In genomic region chr3:61251174-61251972, GRCh38 we compare ENCODE assay signal across 8 cellular contexts. TPM values are rescaled to one million over a fixed set of nuclear protein-coding genes. Genes with fewer than 3 reads are reported as not detected.
DNase-seq lines count a peak whose midpoint lies in the region; ATAC-seq and TF ChIP-seq lines count a peak whose summit lies in the region.

Gene FHIT (minus strand): TSS chr3:61251452.

- H3K9me2 ChIP-seq in GM23248 (ENCODE audit: insufficient read depth): no peaks in the 10 kb centered on the region
- no peaks in the 10 kb centered on the region for H3K9me2 ChIP-seq in Karpas-422 (replicated peaks; ENCODE audit: insufficient read depth, low read length)

- H3K36me3 ChIP-seq in GM23248 (ENCODE audit: low read depth) (no peaks in the 10 kb centered on the region), Karpas-422 (ENCODE audit: insufficient read depth, low read length) (no peaks in the 10 kb centered on the region)
- no peaks in the 10 kb centered on the region for H3K36me3 ChIP-seq in naive thymus-derived CD4-positive, alpha-beta T cell (ENCODE audit: control insufficient read depth in 2 of 3, insufficient read depth in 3 of 3, low read length in 3 of 3)

- 1 to 2% methylated on average over 38 to 41 of the region's 41 CpGs for WGBS in GM23248 (ENCODE audit: low coverage in 1 of 2, low lambda C conversion rate in 2 of 2, missing lambda C conversion rate in 2 of 2), 2 experiments

- no peaks in the 10 kb centered on the region for H3K79me2 ChIP-seq in GM23248 (ENCODE audit: insufficient read depth)
- no peaks in the 10 kb centered on the region for H3K79me2 ChIP-seq in Karpas-422 (ENCODE audit: low read length)

- H3K9me3 ChIP-seq in GM23248 (ENCODE audit: low read depth): no peaks in the 10 kb centered on the region
- peaks cover 3% of the 10 kb centered on the region for H3K9me3 ChIP-seq in Karpas-422 (ENCODE audit: low read length)
- no peaks in the 10 kb centered on the region for H3K9me3 ChIP-seq in naive thymus-derived CD4-positive, alpha-beta T cell (ENCODE audit: control insufficient read depth in 2 of 3, low read length in 3 of 3)

- peaks cover 8% of the 10 kb centered on the region for H3K27me3 Mint-ChIP-seq in activated T-helper 17 cell treated with anti-CD3 and anti-CD28 coated beads, Interleukin-2, amount 50 U/mL, for 72 hours
- peaks cover 0 to 12% (median 1%) of the 10 kb centered on the region in 5 donors for H3K27me3 Mint-ChIP-seq in naive thymus-derived CD4-positive, alpha-beta T cell
- peaks cover 19% of the 10 kb centered on the region for H3K27me3 Mint-ChIP-seq in stimulated activated memory B cell treated with anti-CD40 and anti-IgM and Interleukin-4, amounts not matched to agents 10 μg/mL and 1 μg/mL and 100 μg/mL, for 72 hours

- in situ Hi-C loops in GM23248 (cut with MboI): no loop called here

- no peaks in the 10 kb centered on the region for H3K27me3 ChIP-seq in GM23248 (replicated peaks; ENCODE audit: insufficient read depth)
- no peaks in the 10 kb centered on the region for H3K27me3 ChIP-seq in Karpas-422 (ENCODE audit: low read length)
- no peaks in the 10 kb centered on the region for H3K27me3 ChIP-seq in naive thymus-derived CD4-positive, alpha-beta T cell (ENCODE audit: control insufficient read depth in 2 of 2, insufficient read depth in 2 of 2, low read length in 2 of 2)

- H3K36me3 Mint-ChIP-seq in activated T-helper 17 cell treated with anti-CD3 and anti-CD28 coated beads, Interleukin-2, amount 50 U/mL, for 72 hours (ENCODE audit: low read depth): peaks cover 11% of the 10 kb centered on the region
- H3K36me3 Mint-ChIP-seq in naive thymus-derived CD4-positive, alpha-beta T cell: peaks cover 0 to 2% (median 0%) of the 10 kb centered on the region in 5 donors
- no peaks in the 10 kb centered on the region for H3K36me3 Mint-ChIP-seq in stimulated activated memory B cell treated with anti-CD40 and anti-IgM and Interleukin-4, amounts not matched to agents 10 μg/mL and 1 μg/mL and 100 μg/mL, for 72 hours

- H3F3A ChIP-seq in GM23248 (ENCODE audit: insufficient read depth): no peaks in the 10 kb centered on the region

- peak; percentile 90 for DNase-seq in EL
- peak; percentile 97 for DNase-seq in GM23248
- DNase-seq in Karpas-422: peak; percentile 54
- DNase-seq in RWPE1 (ENCODE audit: low spot score): peak; percentile 89
- DNase-seq in fibroblast of mammary gland (ENCODE audit: low read depth): peak; percentile 92
- peak; percentile 73 to 89 (median 87) for DNase-seq in naive thymus-derived CD4-positive, alpha-beta T cell

- H4K20me1 ChIP-seq in GM23248 (ENCODE audit: insufficient read depth) (no peaks in the 10 kb centered on the region), Karpas-422 (ENCODE audit: insufficient read depth, low read depth, low read length) (no peaks in the 10 kb centered on the region)

- H2AFZ ChIP-seq in GM23248 (peak within 1 kb of the TSS; percentile 95), Karpas-422 (ENCODE audit: low read length) (no peak within 1 kb of the TSS)

- H3K4me1 ChIP-seq in GM23248 (ENCODE audit: insufficient read depth) (no peaks in the 10 kb centered on the region), Karpas-422 (ENCODE audit: low read length) (no peaks in the 10 kb centered on the region)
- H3K4me1 ChIP-seq in naive thymus-derived CD4-positive, alpha-beta T cell (ENCODE audit: control insufficient read depth in 2 of 2, insufficient read depth in 2 of 2, low read length in 2 of 2): peaks cover 11 to 13% of the 10 kb centered on the region in 2 donors

- H3K27ac ChIP-seq in GM23248: no peak within 1 kb of the TSS
- H3K27ac ChIP-seq in Karpas-422 (ENCODE audit: low read length): no peak within 1 kb of the TSS
- peak within 1 kb of the TSS; percentile 43 for H3K27ac ChIP-seq in RWPE1
- H3K27ac ChIP-seq in naive thymus-derived CD4-positive, alpha-beta T cell (ENCODE audit: low read depth, low read length): peak within 1 kb of the TSS; percentile 80

- H3K4me3 Mint-ChIP-seq in activated T-helper 17 cell treated with anti-CD3 and anti-CD28 coated beads, Interleukin-2, amount 50 U/mL, for 72 hours: peak within 1 kb of the TSS; percentile 98
- peak within 1 kb of the TSS; percentile 83 to 94 (median 92) for H3K4me3 Mint-ChIP-seq in naive thymus-derived CD4-positive, alpha-beta T cell
- H3K4me3 Mint-ChIP-seq in stimulated activated memory B cell treated with anti-CD40 and anti-IgM and Interleukin-4, amounts not matched to agents 10 μg/mL and 1 μg/mL and 100 μg/mL, for 72 hours: peak within 1 kb of the TSS; percentile 93

- H3K4me3 ChIP-seq in GM23248 (peak within 1 kb of the TSS; percentile 84), Karpas-422 (ENCODE audit: low read length) (no peak within 1 kb of the TSS), fibroblast of mammary gland (ENCODE audit: control insufficient read depth, low read depth, low read length) (peak within 1 kb of the TSS; percentile 72)
- peak within 1 kb of the TSS; percentile 83 for H3K4me3 ChIP-seq in naive thymus-derived CD4-positive, alpha-beta T cell (ENCODE audit: low read length)

- no peaks in the 10 kb centered on the region for H3K9me3 Mint-ChIP-seq in activated T-helper 17 cell treated with anti-CD3 and anti-CD28 coated beads, Interleukin-2, amount 50 U/mL, for 72 hours
- no peaks in the 10 kb centered on the region for H3K9me3 Mint-ChIP-seq in naive thymus-derived CD4-positive, alpha-beta T cell
- H3K9me3 Mint-ChIP-seq in stimulated activated memory B cell treated with anti-CD40 and anti-IgM and Interleukin-4, amounts not matched to agents 10 μg/mL and 1 μg/mL and 100 μg/mL, for 72 hours: no peaks in the 10 kb centered on the region

- H3K4me1 Mint-ChIP-seq in activated T-helper 17 cell treated with anti-CD3 and anti-CD28 coated beads, Interleukin-2, amount 50 U/mL, for 72 hours: peaks cover 14% of the 10 kb centered on the region
- peaks cover 10 to 27% (median 25%) of the 10 kb centered on the region in 7 donors for H3K4me1 Mint-ChIP-seq in naive thymus-derived CD4-positive, alpha-beta T cell
- peaks cover 20% of the 10 kb centered on the region for H3K4me1 Mint-ChIP-seq in stimulated activated memory B cell treated with anti-CD40 and anti-IgM and Interleukin-4, amounts not matched to agents 10 μg/mL and 1 μg/mL and 100 μg/mL, for 72 hours

- peak within 1 kb of the TSS; percentile 93 for H3K4me2 ChIP-seq in GM23248 (ENCODE audit: unreplicated experiment)
- peak within 1 kb of the TSS; percentile 40 for H3K4me2 ChIP-seq in Karpas-422 (ENCODE audit: low read depth, low read length, poor library complexity, severe bottlenecking)

- ATAC-seq in activated T-helper 17 cell treated with anti-CD3 and anti-CD28 coated beads, Interleukin-2, amount 50 U/mL, for 72 hours (replicated peaks): peak; percentile 96
- peak; percentile 96 for ATAC-seq in naive thymus-derived CD4-positive, alpha-beta T cell
- peak; percentile 97 for ATAC-seq in stimulated activated memory B cell treated with anti-CD40 and anti-IgM and Interleukin-4, amounts not matched to agents 10 μg/mL and 1 μg/mL and 100 μg/mL, for 72 hours

- CTCF ChIA-PET in RWPE1 (lab: Yijun Ruan, JAX): no interaction called here
- CTCF ChIA-PET in naive thymus-derived CD4-positive, alpha-beta T cell (lab: Charles Lee): no interaction called here

- peak within 1 kb of the TSS; percentile 94 for H3K27ac Mint-ChIP-seq in activated T-helper 17 cell treated with anti-CD3 and anti-CD28 coated beads, Interleukin-2, amount 50 U/mL, for 72 hours
- H3K27ac Mint-ChIP-seq in naive thymus-derived CD4-positive, alpha-beta T cell: peak within 1 kb of the TSS; percentile 74 to 95 (median 84)
- H3K27ac Mint-ChIP-seq in stimulated activated memory B cell treated with anti-CD40 and anti-IgM and Interleukin-4, amounts not matched to agents 10 μg/mL and 1 μg/mL and 100 μg/mL, for 72 hours: peak within 1 kb of the TSS; percentile 72

- no peak for TF ChIP-seq CTCF in RWPE1 (conservative IDR thresholded peaks at IDR 0.05; ENCODE audit: low read depth)
- no peak for TF ChIP-seq CTCF in fibroblast of mammary gland (conservative IDR thresholded peaks at IDR 0.05; ENCODE audit: control insufficient read depth, insufficient read depth, low read depth, low read length)

- H3K9ac ChIP-seq in GM23248: peak within 1 kb of the TSS; percentile 71
- H3K9ac ChIP-seq in Karpas-422 (ENCODE audit: low read length): no peak within 1 kb of the TSS

- intact Hi-C loops in naive thymus-derived CD4-positive, alpha-beta T cell (cut with micrococcal nuclease): loop anchor here (2.0 to 10.0 kb wide), 7 partner anchors 1171 to 1867 kb away; no protein-coding TSS in a partner anchor

- POLR2A ChIA-PET in RWPE1 (lab: Yijun Ruan, JAX; ENCODE audit: low non-redundant PET): no interaction called here
- POLR2A ChIA-PET in naive thymus-derived CD4-positive, alpha-beta T cell (lab: Charles Lee): no interaction called here

RNA-seq across cellular contexts. Expression of gene FHIT, which starts in this region (rescaled TPM):
- 0.22 and 1.5 TPM in 2 replicates for total RNA-seq in GM23248 (2014; rRNA removed; shearing (Covaris generic))
- polyA plus RNA-seq in GM23248 (2016; fragmentation: Nextera tagmentation; extraction: Ambion mirVana): 0.77 and 0.90 TPM in 2 replicates
- not detected in 2 replicates for total RNA-seq in Karpas-422 (2014; rRNA removed; shearing (Covaris generic); ENCODE audit: low replicate concordance)
- 10 to 100 TPM in 1 of 2 donors, 1 to 10 TPM in 1; 2.9 to 12.2 TPM for total RNA-seq in activated T-helper 17 cell treated with anti-CD3 and anti-CD28 coated beads, Interleukin-2, amount 50 U/mL, for 72 hours
- 100 to 1,000 TPM in 4 of 5 experiments, 10 to 100 TPM in 1; 53.4 to 230 (median 191) TPM for total RNA-seq in naive thymus-derived CD4-positive, alpha-beta T cell
- polyA plus RNA-seq in naive thymus-derived CD4-positive, alpha-beta T cell: 10 to 100 TPM; 51.2 to 54.3 TPM

Comparison
In these comparisons a context has a peak if more than half of its experiments do, and no peak if none do; other contexts are left out.
1. RNA of gene FHIT (total RNA-seq): 53.4 to 230 TPM in naive thymus-derived CD4-positive, alpha-beta T cell; 2.9 to 12.2 TPM in activated T-helper 17 cell treated with anti-CD3 and anti-CD28 coated beads, Interleukin-2, amount 50 U/mL, for 72 hours, 0.22 to 1.5 TPM in GM23248 and not detected in Karpas-422; every median in the first group is over 4 times any median in the second.
2. RNA of gene FHIT (polyA plus RNA-seq): 51.2 to 54.3 TPM in naive thymus-derived CD4-positive, alpha-beta T cell; 0.77 to 0.90 TPM in GM23248; every median in the first group is over 10 times any median in the second.
3. Peak in DNase-seq and H3K4me2 ChIP-seq in Karpas-422; RNA of the gene not detected or under 1 TPM.
4. H3K27ac ChIP-seq: peak in RWPE1 (single experiment) and naive thymus-derived CD4-positive, alpha-beta T cell (single experiment); none in GM23248 (single experiment) and Karpas-422 (single experiment).
5. Peak in every context shown above with its lines, with median percentiles within 50 percentile points of each other: DNase-seq, ATAC-seq, H3K27ac Mint-ChIP-seq and H3K4me3 Mint-ChIP-seq.